In the genomic region with DNA sequence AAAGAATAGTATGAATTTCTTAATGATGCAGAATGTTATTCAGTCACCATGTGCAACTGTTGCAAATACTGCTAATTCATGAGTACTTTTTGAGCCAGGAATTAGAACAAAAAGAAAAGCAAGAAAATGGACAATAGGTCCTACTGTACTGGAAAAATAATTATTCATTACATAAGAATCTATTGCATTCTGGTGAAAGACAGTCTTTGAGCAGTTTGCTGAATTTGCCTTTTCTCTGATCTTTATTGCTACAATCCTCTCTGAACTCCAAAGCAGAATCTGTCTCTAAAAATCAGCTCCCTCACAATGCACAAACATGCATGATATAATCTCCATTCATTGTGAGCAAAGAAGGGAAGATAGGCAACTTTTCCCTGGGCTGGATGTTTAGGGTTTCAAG, we compare ENCODE assay signal across 18 cellular contexts.
"Had no signal": no experiment of that assay in that cellular context is flagged by ENCODE, and none has a peak within 500 bp of the region (broad histone marks: within the 10 kb centered on the region; RNA-seq: fewer than 3 reads in every experiment).

No MANE protein-coding gene starts in this region.

- DNase-seq: activated CD4-positive, alpha-beta T cell treated with anti-CD3 and anti-CD28 coated beads, Interleukin-2, amount 10 ng/mL, durations not matched to agents 7 days and 5 days; activated CD4-positive, CD25-positive, alpha-beta regulatory T cell treated with anti-CD3 and anti-CD28 coated beads, Interleukin-2, amount 50 U/mL, for 72 hours; activated CD8-positive, alpha-beta T cell treated with anti-CD3 and anti-CD28 coated beads for 36 hours; adrenal gland; colonic mucosa; esophagus squamous epithelium; left ventricle myocardium inferior; stimulated activated CD4-positive, alpha-beta T cell treated with anti-CD3 and anti-CD28 coated beads, Interleukin-4, amount 100 ng/mL, for 24 hours; stimulated activated naive CD4-positive, alpha-beta T cell treated with Interleukin-2 at 50 U/mL for 16 hours; transverse colon; WERI-Rb-1 had no signal

- H3K27ac Mint-ChIP-seq: activated CD4-positive, alpha-beta T cell treated with anti-CD3 and anti-CD28 coated beads, Interleukin-2, amount 10 ng/mL, durations not matched to agents 7 days and 5 days; activated CD8-positive, alpha-beta T cell treated with anti-CD3 and anti-CD28 coated beads for 36 hours; activated naive CD8-positive, alpha-beta T cell; mesothelial cell of epicardium; natural killer cell treated with Interleukin-12 subunit alpha and Interleukin-12 subunit beta and Interleukin-15 and Interleukin-18, amount 100 ng/mL, for 72 hours; T-helper 2 cell treated with Interferon-gamma antibody and Interleukin-4, amounts not matched to agents 5 μg/mL and 100 μg/mL, for 36 hours had no signal

- H3K36me3 Mint-ChIP-seq: mesothelial cell of epicardium had no signal

- H3K27ac ChIP-seq: adrenal gland, colonic mucosa, esophagus squamous epithelium, left ventricle myocardium inferior, prostate gland, right atrium auricular region, transverse colon, WERI-Rb-1 had no signal

- H3K4me3 ChIP-seq: adrenal gland, colonic mucosa, esophagus squamous epithelium, left ventricle myocardium inferior, prostate gland, right atrium auricular region, transverse colon had no signal

- H3K9me3 Mint-ChIP-seq: T-helper 2 cell treated with Interferon-gamma antibody and Interleukin-4, amounts not matched to agents 5 μg/mL and 100 μg/mL, for 36 hours had no signal

- H3K27me3 ChIP-seq: adrenal gland, colonic mucosa, esophagus squamous epithelium, right atrium auricular region, transverse colon had no signal

- H3K4me1 ChIP-seq: colonic mucosa, esophagus squamous epithelium, prostate gland, right atrium auricular region, transverse colon had no signal

- H3K4me3 Mint-ChIP-seq: activated CD4-positive, alpha-beta T cell treated with anti-CD3 and anti-CD28 coated beads, Interleukin-2, amount 10 ng/mL, durations not matched to agents 7 days and 5 days; activated CD8-positive, alpha-beta T cell treated with anti-CD3 and anti-CD28 coated beads for 36 hours; activated naive CD8-positive, alpha-beta T cell; central memory CD8-positive, alpha-beta T cell; mesothelial cell of epicardium; natural killer cell treated with Interleukin-12 subunit alpha and Interleukin-12 subunit beta and Interleukin-15 and Interleukin-18, amount 100 ng/mL, for 72 hours; T-helper 2 cell treated with Interferon-gamma antibody and Interleukin-4, amounts not matched to agents 5 μg/mL and 100 μg/mL, for 36 hours had no signal

- H3K4me1 Mint-ChIP-seq: central memory CD8-positive, alpha-beta T cell had no signal

- H3K36me3 ChIP-seq: adrenal gland, colonic mucosa, esophagus squamous epithelium, left ventricle myocardium inferior, prostate gland, right atrium auricular region, transverse colon, WERI-Rb-1 had no signal

- ATAC-seq: activated CD8-positive, alpha-beta T cell treated with anti-CD3 and anti-CD28 coated beads for 36 hours; natural killer cell treated with Interleukin-12 subunit alpha and Interleukin-12 subunit beta and Interleukin-15 and Interleukin-18, amount 100 ng/mL, for 72 hours had no signal
